In the genomic region with DNA sequence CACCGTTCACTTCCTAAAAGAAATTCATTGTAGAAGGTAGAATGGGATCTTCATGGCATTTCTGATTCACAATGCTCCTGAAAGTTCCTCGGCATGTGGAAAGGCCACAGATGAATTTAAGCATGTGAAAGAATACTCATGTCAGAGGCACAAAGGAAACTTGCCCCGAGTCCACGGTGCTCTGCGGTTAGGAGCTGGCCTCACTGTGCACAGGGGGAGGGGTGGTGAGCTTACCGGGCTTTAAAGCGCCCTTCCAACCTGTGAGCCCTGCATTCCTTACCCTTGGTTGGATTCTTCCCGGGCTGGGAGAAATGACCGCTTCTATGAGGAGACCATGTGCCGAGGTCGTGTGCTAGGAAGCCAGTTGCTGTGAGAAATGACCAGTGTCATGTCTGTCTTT, we compare ENCODE assay signal across 23 cellular contexts. TPM values are rescaled to one million over a fixed set of nuclear protein-coding genes. Genes with fewer than 3 reads are reported as not detected.
DNase-seq lines count a peak whose midpoint lies in the region; ATAC-seq and TF ChIP-seq lines count a peak whose summit lies in the region.
"Had no signal": no experiment of that assay in that cellular context is flagged by ENCODE, and none has a peak within 500 bp of the region (broad histone marks: within the 10 kb centered on the region; RNA-seq: fewer than 3 reads in every experiment).

No MANE protein-coding gene starts in this region.

- H3K4me1 Mint-ChIP-seq in chondrocyte (ENCODE audit: low read depth) (no peaks in the 10 kb centered on the region), neural crest cell (peaks cover 34% of the 10 kb centered on the region)

- WGBS in right cardiac atrium = 82% methylated on average over 11 of the region's 11 CpGs

- H3K9me3 ChIP-seq in right cardiac atrium (ENCODE audit: control insufficient read depth, low read length) = no peaks in the 10 kb centered on the region
- H3K9me3 ChIP-seq in breast epithelium = no peaks in the 10 kb centered on the region
- H3K9me3 ChIP-seq: BLaER1 had no signal

- no peak for TF ChIP-seq POLR2A in breast epithelium (IDR thresholded peaks at IDR 0.05)

- H3K36me3 ChIP-seq in breast epithelium = no peaks in the 10 kb centered on the region
- H3K36me3 ChIP-seq: BLaER1 had no signal

- intact Hi-C loops in right cardiac atrium (cut with DNase I) = no loop called here
- intact Hi-C loops in cardiac septum (cut with DNase I) = no loop called here
- intact Hi-C loops in breast epithelium (cut with DNase I; ENCODE audit: low total_unique reads) = no loop called here

- H3K4me3 Mint-ChIP-seq in chondrocyte (ENCODE audit: unreplicated experiment) (no peak overlapping the region), neural crest cell (no peak overlapping the region)

- peaks cover 2% of the 10 kb centered on the region for H3K36me3 Mint-ChIP-seq in chondrocyte (ENCODE audit: low read depth)
- peaks cover 2% of the 10 kb centered on the region for H3K36me3 Mint-ChIP-seq in neural crest cell (ENCODE audit: low read depth)

- TF ChIP-seq CTCF in chondrocyte (IDR thresholded peaks at IDR 0.05) = no peak
- no peak for TF ChIP-seq CTCF in neural crest cell (conservative IDR thresholded peaks at IDR 0.05)
- no peak for TF ChIP-seq CTCF in breast epithelium (IDR thresholded peaks at IDR 0.05)

- ATAC-seq in right cardiac atrium = no peak
- ATAC-seq: GM12878, HepG2, Panc1 had no signal

- H3K27me3 Mint-ChIP-seq in chondrocyte (ENCODE audit: low read depth) (peaks cover 2% of the 10 kb centered on the region), neural crest cell (ENCODE audit: low read depth) (no peaks in the 10 kb centered on the region)

- peaks cover 10% of the 10 kb centered on the region for H3K9me3 Mint-ChIP-seq in chondrocyte (ENCODE audit: low read depth)
- peaks cover 2% of the 10 kb centered on the region for H3K9me3 Mint-ChIP-seq in neural crest cell

- peaks cover 2% of the 10 kb centered on the region for H3K4me1 ChIP-seq in right cardiac atrium (ENCODE audit: control insufficient read depth, insufficient read depth, low read length)
- no peaks in the 10 kb centered on the region for H3K4me1 ChIP-seq in breast epithelium

- DNase-seq in right cardiac atrium (no peak), cardiac septum (ENCODE audit: low spot score) (no peak), chondrocyte (ENCODE audit: low spot score) (peak; percentile 47), neural crest cell (ENCODE audit: low read depth, low spot score) (no peak), breast epithelium (ENCODE audit: low spot score in 2 of 2) (no peak), germinal center (ENCODE audit: low spot score) (no peak), superior temporal gyrus (ENCODE audit: extremely low spot score) (no peak), GM19240 (ENCODE audit: insufficient read length, low spot score) (no peak)
- DNase-seq: DND-41, GDM1, GM23248, MM.1S, NCI-H1092 treated with DMSO at 0.1 percent for 48 hours, NCI-H1694 treated with DMSO at 0.1 percent for 48 hours, NCI-H2107, NCI-H2227 treated with DMSO at 0.1 percent for 48 hours, NCI-H524, SHP77 had no signal

- H3K4me3 ChIP-seq in right cardiac atrium (ENCODE audit: low read length) (no peak overlapping the region), breast epithelium (no peak overlapping the region)
- H3K4me3 ChIP-seq: BLaER1, GM12878, GM23248 had no signal

- H3K27ac Mint-ChIP-seq in chondrocyte (ENCODE audit: unreplicated experiment) (no peak overlapping the region), neural crest cell (ENCODE audit: unreplicated experiment) (peak overlapping the region; percentile 84)

- no peaks in the 10 kb centered on the region for H3K27me3 ChIP-seq in right cardiac atrium (ENCODE audit: control insufficient read depth, insufficient read depth)
- H3K27me3 ChIP-seq in breast epithelium = peaks cover 0 to 64% of the 10 kb centered on the region in 2 donors

- H3K27ac ChIP-seq in right cardiac atrium (ENCODE audit: low read length) = peak overlapping the region; percentile 6
- H3K27ac ChIP-seq in breast epithelium = no peak overlapping the region
- H3K27ac ChIP-seq: BLaER1, GM23248 had no signal

RNA-seq across cellular contexts. Expression of gene TKTL1, which starts 9.3 kb away (rescaled TPM):
- total RNA-seq in right cardiac atrium (10 to 100 TPM in 1 of 4 donors, 1 to 10 TPM in 3; 5.5 to 11.9 (median 9.1) TPM), cardiac septum (3.2 TPM), chondrocyte (not detected in 3 replicates), neural crest cell (0.91 and 1.1 TPM in 2 replicates), breast epithelium (under 1 TPM in 1 of 3 donors, not detected in 2; 0.16 TPM)
- polyA plus RNA-seq in right cardiac atrium = 6.0 TPM
- total RNA-seq: A172, GM12878, GM23248, HepG2 had no signal
- polyA plus RNA-seq: GM23248, HepG2 had no signal

RNA-seq across cellular contexts. Expression of gene TEX28, which starts 10.0 kb away (rescaled TPM):
- total RNA-seq in right cardiac atrium (not detected), cardiac septum (not detected), chondrocyte (not detected in 3 replicates), neural crest cell (not detected in 2 replicates), breast epithelium (not detected)
- not detected for polyA plus RNA-seq in right cardiac atrium
- total RNA-seq: A172, GM12878, GM23248, HepG2 had no signal
- polyA plus RNA-seq: GM12878, GM23248, HepG2 had no signal

RNA-seq across cellular contexts. Expression of gene OPN1MW3, which starts 47.5 kb away (rescaled TPM):
- total RNA-seq in right cardiac atrium = not detected
- polyA plus RNA-seq in right cardiac atrium = not detected
- total RNA-seq in cardiac septum = not detected
- not detected in 3 replicates for total RNA-seq in chondrocyte
- not detected in 2 replicates for total RNA-seq in neural crest cell
- not detected for total RNA-seq in breast epithelium
- total RNA-seq: A172, GM12878, GM23248, HepG2 had no signal
- polyA plus RNA-seq: GM12878, GM23248, HepG2 had no signal
